ENCODE assay signal across 33 cellular contexts in genomic region chr4:54976682-54977081, GRCh38.
A peak's percentile ranks its signal among the peaks of the same experiment; 100 is the strongest.
DNase-seq lines count a peak whose midpoint lies in the region; ATAC-seq, FAIRE-seq and TF ChIP-seq lines count a peak whose summit lies in the region.
"Had no signal": no experiment of that assay in that cellular context is flagged by ENCODE, and none has a peak within 500 bp of the region (broad histone marks: within the 10 kb centered on the region; RNA-seq: fewer than 3 reads in every experiment).

No MANE protein-coding gene starts in this region.

- no peak overlapping the region for H3K4me3 ChIP-seq in LNCaP clone FGC (ENCODE audit: low read depth, low read length)
- H3K4me3 ChIP-seq in keratinocyte (ENCODE audit: control insufficient read depth in 2 of 3, extremely low read depth in 1 of 3, insufficient read depth in 2 of 3, low read depth in 1 of 3, low read length in 3 of 3), result no peak overlapping the region
- H3K4me3 ChIP-seq: colonic mucosa, HAP-1, left ventricle myocardium inferior, SJCRH30, uterus had no signal

- H3K27me3 Mint-ChIP-seq in chondrocyte (ENCODE audit: low read depth), result peaks cover 47% of the 10 kb centered on the region
- H3K27me3 Mint-ChIP-seq: activated CD4-positive, alpha-beta memory T cell treated with anti-CD3 and anti-CD28 coated beads, Interleukin-2, amount 10 ng/mL, durations not matched to agents 7 days and 5 days had no signal

- no peaks in the 10 kb centered on the region for H3K4me1 Mint-ChIP-seq in chondrocyte (ENCODE audit: low read depth)
- H3K4me1 Mint-ChIP-seq: activated CD4-positive, alpha-beta memory T cell treated with anti-CD3 and anti-CD28 coated beads, Interleukin-2, amount 10 ng/mL, durations not matched to agents 7 days and 5 days; activated naive CD4-positive, alpha-beta T cell treated with anti-CD3 and anti-CD28 coated beads, Interleukin-2, amount 50 U/mL, for 24 hours; CD4-positive, alpha-beta memory T cell; T-cell had no signal

- no peaks in the 10 kb centered on the region for H3K9me1 ChIP-seq in keratinocyte (ENCODE audit: control insufficient read depth, extremely low read depth, insufficient read depth, low read length)

- H3K27me3 ChIP-seq in keratinocyte (ENCODE audit: control insufficient read depth, extremely low read depth, insufficient read depth, low read length), result no peaks in the 10 kb centered on the region
- H3K27me3 ChIP-seq: colonic mucosa, neutrophil, SJCRH30, uterus had no signal

- no peaks in the 10 kb centered on the region for H3K36me3 ChIP-seq in keratinocyte (ENCODE audit: control insufficient read depth in 2 of 2, extremely low read depth in 1 of 2, insufficient read depth in 2 of 2, low read length in 2 of 2)
- H3K36me3 ChIP-seq: colonic mucosa, HAP-1, left ventricle myocardium inferior, neutrophil, SJCRH30, uterus had no signal

- H3K9me3 ChIP-seq in keratinocyte (ENCODE audit: control insufficient read depth, low read depth, low read length), result no peaks in the 10 kb centered on the region
- H3K9me3 ChIP-seq: colonic mucosa, HAP-1, neutrophil, SJCRH30 had no signal

- H3K9me3 Mint-ChIP-seq in chondrocyte (ENCODE audit: low read depth), result peaks cover 18% of the 10 kb centered on the region
- H3K9me3 Mint-ChIP-seq: activated CD4-positive, alpha-beta memory T cell treated with anti-CD3 and anti-CD28 coated beads, Interleukin-2, amount 10 ng/mL, durations not matched to agents 7 days and 5 days; activated T-helper 2 cell treated with anti-CD3 and anti-CD28 coated beads, Interferon-gamma antibody, Interleukin-2, Interleukin-4, amounts not matched to agents 10 μg/mL and 5 μg/mL and 100 μg/mL, durations not matched to agents 14 hours and 24 hours and 36 hours had no signal

- H3K27ac Mint-ChIP-seq in chondrocyte (ENCODE audit: unreplicated experiment), result no peak overlapping the region
- H3K27ac Mint-ChIP-seq: activated CD4-positive, alpha-beta memory T cell treated with anti-CD3 and anti-CD28 coated beads, Interleukin-2, amount 10 ng/mL, durations not matched to agents 7 days and 5 days; activated naive CD4-positive, alpha-beta T cell treated with anti-CD3 and anti-CD28 coated beads, Interleukin-2, amount 50 U/mL, for 24 hours; activated T-helper 2 cell treated with anti-CD3 and anti-CD28 coated beads, Interferon-gamma antibody, Interleukin-2, Interleukin-4, amounts not matched to agents 10 μg/mL and 5 μg/mL and 100 μg/mL, durations not matched to agents 14 hours and 24 hours and 36 hours; CD4-positive, alpha-beta memory T cell; T-cell had no signal

- dilution Hi-C loops in keratinocyte (cut with MboI; ENCODE audit: extremely low pct_ligation_motif_present, low sequenced_read_pairs), result no loop called here

- H2AFZ ChIP-seq in keratinocyte (ENCODE audit: control insufficient read depth, low read length), result no peak overlapping the region

- no peaks in the 10 kb centered on the region for H3K4me1 ChIP-seq in keratinocyte (ENCODE audit: control insufficient read depth, extremely low read depth, insufficient read depth, low read length)
- H3K4me1 ChIP-seq: colonic mucosa, HAP-1, left ventricle myocardium inferior, SJCRH30, uterus had no signal

- H3K27ac ChIP-seq in C4-2B (no peak overlapping the region), keratinocyte (ENCODE audit: control insufficient read depth, insufficient read depth, low read length) (no peak overlapping the region)
- H3K27ac ChIP-seq: colonic mucosa, KMS-11, left ventricle myocardium inferior, neutrophil, SJCRH30, uterus had no signal

- no peak overlapping the region for H3K9ac ChIP-seq in keratinocyte (ENCODE audit: control insufficient read depth, extremely low read depth, insufficient read depth, low read length)
- H3K9ac ChIP-seq: KMS-11 had no signal

- H3K36me3 Mint-ChIP-seq in chondrocyte (ENCODE audit: low read depth), result peaks cover 6% of the 10 kb centered on the region
- H3K36me3 Mint-ChIP-seq: CD4-positive, alpha-beta memory T cell; T-cell had no signal

- H3K4me3 Mint-ChIP-seq in chondrocyte (ENCODE audit: unreplicated experiment), result no peak overlapping the region
- H3K4me3 Mint-ChIP-seq: activated CD4-positive, alpha-beta memory T cell treated with anti-CD3 and anti-CD28 coated beads, Interleukin-2, amount 10 ng/mL, durations not matched to agents 7 days and 5 days; activated naive CD4-positive, alpha-beta T cell treated with anti-CD3 and anti-CD28 coated beads, Interleukin-2, amount 50 U/mL, for 24 hours; CD4-positive, alpha-beta memory T cell; T-cell had no signal

- FAIRE-seq in keratinocyte (lab: Jason Lieb, UNC), result no peak
- FAIRE-seq: A204.1, bronchial epithelial cell, RCC 7860 had no signal

- no peaks in the 10 kb centered on the region for H3K79me2 ChIP-seq in keratinocyte (ENCODE audit: control insufficient read depth, insufficient read depth, low read length)

- TF ChIP-seq CTCF in C4-2B (conservative IDR thresholded peaks at IDR 0.05), result peak; percentile 36
- TF ChIP-seq CTCF in LNCaP clone FGC (IDR thresholded peaks at IDR 0.05; ENCODE audit: control insufficient read depth, extremely low read depth, insufficient read depth), result peak; percentile 51
- peak; percentile 11 for TF ChIP-seq CTCF in chondrocyte (IDR thresholded peaks at IDR 0.05)
- peak; percentile 13 to 24 (median 19) for TF ChIP-seq CTCF in keratinocyte (optimal IDR thresholded peaks at IDR 0.05 in 1 of 3, IDR thresholded peaks at IDR 0.05 in 1 of 3, conservative IDR thresholded peaks at IDR 0.05 in 1 of 3; ENCODE audit: extremely low read depth in 1 of 3, insufficient read depth in 2 of 3, low read length in 3 of 3)

- no peak overlapping the region for H3K4me2 ChIP-seq in keratinocyte (ENCODE audit: control insufficient read depth, extremely low read depth, insufficient read depth, low read depth, low read length)
- H3K4me2 ChIP-seq: KMS-11 had no signal

- H4K20me1 ChIP-seq in keratinocyte (ENCODE audit: control insufficient read depth, extremely low read depth, insufficient read depth, low read length), result no peaks in the 10 kb centered on the region

- ATAC-seq in GM21825 (IDR thresholded peaks at IDR 0.05; ENCODE audit: unreplicated experiment), result no peak
- ATAC-seq: esophagus mucosa, T-cell had no signal

- DNase-seq in LNCaP clone FGC (ENCODE audit: low read depth) (no peak), chondrocyte (ENCODE audit: low spot score) (no peak), keratinocyte (ENCODE audit: low read depth, low spot score) (no peak), SHP77 treated with DMSO at 0.1 percent for 48 hours (lab: John Stamatoyannopoulos, UW) (no peak), NCI-H1417 treated with DMSO at 0.1 percent for 48 hours (lab: John Stamatoyannopoulos, UW) (no peak), NCI-H2227 (lab: John Stamatoyannopoulos, UW; ENCODE audit: unreplicated experiment) (no peak)
- DNase-seq: activated CD4-positive, alpha-beta memory T cell treated with anti-CD3 and anti-CD28 coated beads, Interleukin-2, amount 10 ng/mL, durations not matched to agents 7 days and 5 days; activated CD8-positive, alpha-beta memory T cell treated with anti-CD3 and anti-CD28 coated beads, Interleukin-2, amount 50 U/mL, for 48 hours; amygdala; CD4-positive, alpha-beta memory T cell; colonic mucosa; effector CD8-positive, alpha-beta T cell; foreskin melanocyte; left ventricle myocardium inferior; NCI-H1436 treated with DMSO at 0.1 percent for 48 hours; NCI-H2171; NCI-H524 treated with DMSO at 0.1 percent for 48 hours; SJCRH30; stimulated activated CD4-positive, alpha-beta T cell treated with anti-CD3 and anti-CD28 coated beads, Interleukin-4, amount 100 ng/mL, for 4 hours; stimulated activated naive CD4-positive, alpha-beta T cell; T-cell; uterus had no signal
